ENCODE assay signal across 1 cellular context in genomic region chr11:47178737-47179654, GRCh38.
TF ChIP-seq lines count a peak whose summit lies in the region.

No MANE protein-coding gene starts in this region.

TF ChIP-seq in K562, 482 proteins besides CTCF, POLR2A, EP300 and RAD21:
- TF ChIP-seq ZBTB33 (CRISPR knock-in tag; IDR thresholded peaks at IDR 0.05) (peak; percentile 70), FOXO4 (CRISPR knock-in tag; IDR thresholded peaks at IDR 0.05) (no peak)
TF ChIP-seq in K562: peak in this region for 1.
